In the genomic region with DNA sequence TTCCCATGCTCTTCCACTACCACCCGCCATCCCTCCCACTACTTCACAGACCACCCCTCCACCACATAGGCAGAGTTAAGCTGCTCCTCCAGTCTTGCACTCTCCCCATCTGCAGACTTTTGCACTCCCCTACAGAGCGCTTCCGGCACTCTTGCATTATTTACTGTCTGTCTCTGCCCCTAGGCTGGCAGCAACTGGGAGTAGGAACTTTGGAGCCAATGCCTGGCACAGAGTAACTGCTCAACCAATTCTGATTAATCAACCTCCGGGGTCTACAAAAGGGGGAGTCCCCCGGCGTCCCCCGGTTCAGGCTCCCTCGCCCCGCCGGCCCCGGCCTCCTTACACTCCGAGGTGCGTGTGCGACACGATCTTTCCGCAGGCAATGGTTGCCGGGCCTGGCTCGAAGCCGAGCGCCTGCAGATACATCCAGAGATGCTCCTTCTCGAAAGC, we compare ENCODE assay signal across 8 cellular contexts. TPM values are rescaled to one million over a fixed set of nuclear protein-coding genes. Genes with fewer than 3 reads are reported as not detected.
DNase-seq lines count a peak whose midpoint lies in the region; ATAC-seq, FAIRE-seq and TF ChIP-seq lines count a peak whose summit lies in the region.

No MANE protein-coding gene starts in this region.

- peak overlapping the region; percentile 91 for H3K27ac Mint-ChIP-seq in stimulated activated memory B cell treated with anti-CD40 and anti-IgM and Interleukin-4, amounts not matched to agents 10 μg/mL and 1 μg/mL and 100 μg/mL, for 72 hours

- peak overlapping the region; percentile 72 for H2AFZ ChIP-seq in DND-41 (ENCODE audit: low read depth, low read length)

- peaks cover 47% of the 10 kb centered on the region for H3K79me2 ChIP-seq in DND-41 (ENCODE audit: insufficient read depth, low read length)

- H3K4me1 Mint-ChIP-seq in stimulated activated memory B cell treated with anti-CD40 and anti-IgM and Interleukin-4, amounts not matched to agents 10 μg/mL and 1 μg/mL and 100 μg/mL, for 72 hours, result peaks cover 34% of the 10 kb centered on the region

- H3K27ac ChIP-seq in DND-41 (ENCODE audit: low read length) (peak overlapping the region; percentile 95), left lung (peak overlapping the region; percentile 89 to 94)

- intact Hi-C loops in left lung (cut with DNase I), result no loop called here

- H3K36me3 ChIP-seq in DND-41 (ENCODE audit: insufficient read depth, low read length) (peaks cover 18% of the 10 kb centered on the region), left lung (no peaks in the 10 kb centered on the region)

- no peaks in the 10 kb centered on the region for H3K9me3 Mint-ChIP-seq in stimulated activated memory B cell treated with anti-CD40 and anti-IgM and Interleukin-4, amounts not matched to agents 10 μg/mL and 1 μg/mL and 100 μg/mL, for 72 hours

- H3K4me1 ChIP-seq in DND-41 (ENCODE audit: insufficient read depth, low read length) (peaks cover 42% of the 10 kb centered on the region), left lung (peaks cover 6 to 26% of the 10 kb centered on the region in 2 donors)

- ATAC-seq in DND-41 (ENCODE audit: insufficient read depth, low read depth), result peak; percentile 76
- peak; percentile 34 for ATAC-seq in GM21447 (IDR thresholded peaks at IDR 0.05; ENCODE audit: unreplicated experiment)
- ATAC-seq in left lung, result peak; percentile 43
- ATAC-seq in stimulated activated memory B cell treated with anti-CD40 and anti-IgM and Interleukin-4, amounts not matched to agents 10 μg/mL and 1 μg/mL and 100 μg/mL, for 72 hours, result peak; percentile 39

- H4K20me1 ChIP-seq in DND-41 (ENCODE audit: insufficient read depth, low read length), result peaks cover 24% of the 10 kb centered on the region; the same call in 1 of the 2 replicates

- H3K9me3 ChIP-seq in DND-41 (ENCODE audit: insufficient read depth, low read length, severe bottlenecking), result no peaks in the 10 kb centered on the region
- H3K9me3 ChIP-seq in left lung, result no peaks in the 10 kb centered on the region

- H3K4me3 ChIP-seq in DND-41 (ENCODE audit: low read depth in 1 of 2, low read length in 2 of 2) (peak overlapping the region; percentile 66 to 93), left lung (peak overlapping the region; percentile 87 to 92)

- H3K27me3 ChIP-seq in DND-41 (ENCODE audit: insufficient read depth, low read length, poor library complexity) (no peaks in the 10 kb centered on the region), left lung (no peaks in the 10 kb centered on the region)

- H3K4me3 Mint-ChIP-seq in stimulated activated memory B cell treated with anti-CD40 and anti-IgM and Interleukin-4, amounts not matched to agents 10 μg/mL and 1 μg/mL and 100 μg/mL, for 72 hours, result peak overlapping the region; percentile 92

- peaks cover 18% of the 10 kb centered on the region for H3K36me3 Mint-ChIP-seq in stimulated activated memory B cell treated with anti-CD40 and anti-IgM and Interleukin-4, amounts not matched to agents 10 μg/mL and 1 μg/mL and 100 μg/mL, for 72 hours

- DNase-seq in DND-41 (peak; percentile 70), HTR-8/SVneo (ENCODE audit: insufficient read length, low spot score) (peak; percentile 19), T-helper 22 cell (ENCODE audit: low read depth) (peak; percentile 11), left lung (peak in 1 of 2 donors; percentile 85), ureter (ENCODE audit: low spot score) (no peak)
- peak; percentile 32 for DNase-seq in central memory CD4-positive, alpha-beta T cell

- H3K27me3 Mint-ChIP-seq in stimulated activated memory B cell treated with anti-CD40 and anti-IgM and Interleukin-4, amounts not matched to agents 10 μg/mL and 1 μg/mL and 100 μg/mL, for 72 hours, result no peaks in the 10 kb centered on the region

- TF ChIP-seq CTCF in DND-41 (IDR thresholded peaks at IDR 0.05; ENCODE audit: borderline replicate concordance, extremely low read depth, low read length, poor library complexity, severe bottlenecking) (no peak), left lung (IDR thresholded peaks at IDR 0.05) (no peak)

- peak overlapping the region; percentile 84 for H3K4me2 ChIP-seq in DND-41 (ENCODE audit: insufficient read depth, low read length)

- H3K9ac ChIP-seq in DND-41 (ENCODE audit: low read depth, low read length), result peak overlapping the region; percentile 82

- FAIRE-seq in HTR-8/SVneo (lab: Jason Lieb, UNC), result no peak

RNA-seq across cellular contexts. Expression of a gene that starts 0.5 kb away (rescaled TPM):
- total RNA-seq in left lung, result 10 to 100 TPM in 1 of 2 donors, 1 to 10 TPM in 1; 7.9 to 13.8 TPM
- total RNA-seq in ureter, result 13.1 TPM

RNA-seq across cellular contexts. Expression of a gene that starts 25.1 kb away (rescaled TPM):
- 100 to 1,000 TPM in 1 of 2 donors, 10 to 100 TPM in 1; 83.2 to 174 TPM for total RNA-seq in left lung
- 69.4 TPM for total RNA-seq in ureter

RNA-seq across cellular contexts. Expression of a gene that starts 53.0 kb away (rescaled TPM):
- total RNA-seq in left lung, result 10 to 100 TPM; 79.0 to 81.6 TPM
- total RNA-seq in ureter, result 90.4 TPM
